In the genomic region with DNA sequence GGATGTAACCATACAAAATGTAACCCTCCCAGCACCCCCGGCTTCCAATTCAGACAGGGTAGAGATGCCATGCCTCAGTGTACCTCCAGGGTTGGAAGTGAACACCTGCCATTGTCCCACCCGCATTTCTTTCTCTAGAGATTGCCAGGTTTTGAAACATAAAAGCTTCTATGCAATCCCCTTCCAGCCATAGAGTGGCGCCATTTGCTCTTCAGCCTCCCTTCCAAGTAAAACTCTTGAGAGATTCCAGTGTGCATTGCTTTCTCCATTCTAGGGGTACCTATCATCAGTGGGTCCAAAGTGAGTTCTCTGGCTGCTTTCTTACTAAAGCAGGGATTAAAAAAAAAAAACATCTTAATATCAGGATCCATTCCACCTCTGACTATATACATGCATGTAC, we compare ENCODE assay signal across 35 cellular contexts.
"Had no signal": no experiment of that assay in that cellular context is flagged by ENCODE, and none has a peak within 500 bp of the region (broad histone marks: within the 10 kb centered on the region; RNA-seq: fewer than 3 reads in every experiment).

No MANE protein-coding gene starts in this region.

- H3K4me1 Mint-ChIP-seq: activated CD4-positive, alpha-beta T cell treated with anti-CD3 and anti-CD28 coated beads for 36 hours; activated CD4-positive, alpha-beta T cell treated with anti-CD3 and anti-CD28 coated beads, Interleukin-2, amount 10 ng/mL, durations not matched to agents 7 days and 5 days had no signal

- H3K4me2 ChIP-seq: PC-9 had no signal

- H3K4me1 ChIP-seq: adrenal gland had no signal

- H3K4me3 Mint-ChIP-seq: activated CD4-positive, alpha-beta T cell treated with anti-CD3 and anti-CD28 coated beads for 36 hours; activated CD4-positive, alpha-beta T cell treated with anti-CD3 and anti-CD28 coated beads, Interleukin-2, amount 10 ng/mL, durations not matched to agents 7 days and 5 days; activated naive CD4-positive, alpha-beta T cell treated with anti-CD3 and anti-CD28 coated beads for 36 hours; activated T-cell treated with anti-CD3 and anti-CD28 coated beads, Interleukin-2, amount 50 U/mL, for 4 hours; activated T-helper 1 cell treated with anti-CD3 and anti-CD28 coated beads, Interleukin-12 subunit alpha, Interleukin-12 subunit beta, Interleukin-2, Interleukin-4 antibody, amounts not matched to agents 30 ng/mL and 10 ng/mL and 1 ng/mL, durations not matched to agents 14 hours and 24 hours and 36 hours; brain had no signal

- H3K9me3 ChIP-seq: adrenal gland, MG63 had no signal

- H3K36me3 ChIP-seq: adrenal gland, MG63 had no signal

- FAIRE-seq: astrocyte, bronchial epithelial cell, RCC 7860 had no signal

- DNase-seq: activated CD4-positive, alpha-beta T cell treated with anti-CD3 and anti-CD28 coated beads for 36 hours; activated CD4-positive, alpha-beta T cell treated with anti-CD3 and anti-CD28 coated beads, Interleukin-2, amount 10 ng/mL, durations not matched to agents 7 days and 5 days; activated CD4-positive, alpha-beta T cell treated with anti-CD3 and anti-CD28 coated beads, Interleukin-2, amount 50 U/mL, for 48 hours; activated CD8-positive, alpha-beta memory T cell treated with anti-CD3 and anti-CD28 coated beads, Interleukin-2, amount 50 U/mL, for 4 hours; activated gamma-delta T cell treated with Interleukin-2 at 50 U/mL for 16 hours; activated naive CD4-positive, alpha-beta T cell treated with anti-CD3 and anti-CD28 coated beads for 36 hours; activated T-cell treated with anti-CD3 and anti-CD28 coated beads for 4 hours; activated T-cell treated with anti-CD3 and anti-CD28 coated beads, Interleukin-2, amount 50 U/mL, for 4 hours; adrenal gland; caudate nucleus; cerebellar nuclear complex; Kasumi-1; MG63; NCI-H1048; NCI-H1105 treated with DMSO at 0.1 percent for 48 hours; NCI-H1436; NCI-H187; NCI-H2029 treated with DMSO at 0.1 percent for 48 hours; NCI-H2107; NCI-H2171; NCI-H510A; NCI-H69; NK-92 treated with Interleukin-12 subunit alpha and Interleukin-12 subunit beta, amount 100 ng/mL, for 24 hours; PC-9; SIG-M5; T1000 had no signal

- ATAC-seq: activated CD4-positive, alpha-beta T cell treated with anti-CD3 and anti-CD28 coated beads for 36 hours; activated CD4-positive, CD25-positive, alpha-beta regulatory T cell treated with anti-CD3 and anti-CD28 coated beads, Interleukin-2, amount 50 U/mL, for 24 hours; activated naive CD4-positive, alpha-beta T cell treated with anti-CD3 and anti-CD28 coated beads, Interleukin-2, amount 50 U/mL, for 72 hours; activated T-cell treated with anti-CD3 and anti-CD28 coated beads, Interleukin-2, amount 50 U/mL, for 4 hours; Right ventricle myocardium inferior had no signal

- H3K9me3 Mint-ChIP-seq: activated CD4-positive, alpha-beta T cell treated with anti-CD3 and anti-CD28 coated beads, Interleukin-2, amount 10 ng/mL, durations not matched to agents 7 days and 5 days; activated naive CD4-positive, alpha-beta T cell treated with anti-CD3 and anti-CD28 coated beads for 36 hours; activated T-cell treated with anti-CD3 and anti-CD28 coated beads, Interleukin-2, amount 50 U/mL, for 4 hours; activated T-helper 1 cell treated with anti-CD3 and anti-CD28 coated beads, Interleukin-12 subunit alpha, Interleukin-12 subunit beta, Interleukin-2, Interleukin-4 antibody, amounts not matched to agents 30 ng/mL and 10 ng/mL and 1 ng/mL, durations not matched to agents 14 hours and 24 hours and 36 hours had no signal

- H3K27ac ChIP-seq: adrenal gland, PC-9, RWPE1 had no signal

- H2AFZ ChIP-seq: PC-9 had no signal

- H3K36me3 Mint-ChIP-seq: activated naive CD4-positive, alpha-beta T cell treated with anti-CD3 and anti-CD28 coated beads, Interleukin-2, amount 50 U/mL, for 72 hours had no signal

- H3K4me3 ChIP-seq: adrenal gland, MG63, PC-9 had no signal

- H3K27ac Mint-ChIP-seq: activated CD4-positive, alpha-beta T cell treated with anti-CD3 and anti-CD28 coated beads for 36 hours; activated CD4-positive, alpha-beta T cell treated with anti-CD3 and anti-CD28 coated beads, Interleukin-2, amount 10 ng/mL, durations not matched to agents 7 days and 5 days; activated naive CD4-positive, alpha-beta T cell treated with anti-CD3 and anti-CD28 coated beads for 36 hours; activated naive CD4-positive, alpha-beta T cell treated with anti-CD3 and anti-CD28 coated beads, Interleukin-2, amount 50 U/mL, for 72 hours; activated T-helper 1 cell treated with anti-CD3 and anti-CD28 coated beads, Interleukin-12 subunit alpha, Interleukin-12 subunit beta, Interleukin-2, Interleukin-4 antibody, amounts not matched to agents 30 ng/mL and 10 ng/mL and 1 ng/mL, durations not matched to agents 14 hours and 24 hours and 36 hours had no signal

- H3K27me3 Mint-ChIP-seq: activated CD4-positive, alpha-beta T cell treated with anti-CD3 and anti-CD28 coated beads for 36 hours had no signal

- H3K27me3 ChIP-seq: adrenal gland, MG63 had no signal
